8 cellular contexts compared by ENCODE assay signal in the genomic region with DNA sequence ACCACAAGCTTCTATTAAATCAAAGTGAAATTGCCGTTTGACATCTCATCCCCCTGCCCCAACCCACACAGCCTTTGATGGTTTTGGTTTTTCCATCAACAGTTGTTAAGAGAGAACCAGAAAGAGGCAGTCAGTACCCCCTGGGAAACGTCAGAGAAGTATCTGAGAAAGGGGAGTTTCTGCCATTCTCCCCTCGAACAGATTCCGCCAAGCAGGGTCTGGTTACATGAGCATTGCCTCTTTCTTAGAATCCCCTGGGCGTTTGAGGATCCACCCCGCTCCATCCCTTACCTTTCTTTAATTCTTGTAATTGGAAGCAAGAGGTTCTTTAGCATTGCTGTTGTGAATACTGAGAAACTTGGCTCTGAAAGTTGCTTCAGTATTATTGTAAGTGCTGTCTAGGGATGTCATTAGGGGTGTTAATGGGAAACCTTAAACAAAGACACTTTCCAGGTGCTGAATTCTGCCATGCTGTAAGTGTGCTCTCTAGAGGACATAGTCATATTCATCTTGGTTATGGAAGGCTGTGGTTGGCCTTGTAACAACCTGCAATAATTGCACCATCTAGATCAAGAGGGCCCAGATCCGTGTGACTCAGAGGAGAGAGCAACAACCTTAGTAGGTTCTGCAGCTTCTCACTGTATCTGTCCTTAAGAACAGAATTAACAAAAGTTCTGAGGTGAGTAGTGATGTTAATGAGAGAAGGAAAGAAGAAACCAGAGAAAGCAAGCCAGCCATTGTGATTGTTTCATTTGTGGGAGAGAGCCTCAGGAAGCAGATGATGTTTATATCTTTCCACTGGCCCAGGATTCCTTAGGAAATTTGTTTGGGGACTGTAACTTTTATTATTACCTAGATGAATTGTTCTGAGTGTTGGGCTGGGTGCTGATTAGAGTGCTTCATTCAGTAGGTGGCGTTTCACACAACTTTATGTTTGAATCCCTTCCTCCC. TPM values are rescaled to one million over a fixed set of nuclear protein-coding genes. Genes with fewer than 3 reads are reported as not detected.
DNase-seq lines count a peak whose midpoint lies in the region; ATAC-seq and TF ChIP-seq lines count a peak whose summit lies in the region.

No MANE protein-coding gene starts in this region.

- H3K4me3 ChIP-seq in Caco-2 (ENCODE audit: low read depth, low read length) (no peak overlapping the region), esophagus (ENCODE audit: low read depth in 1 of 2, low read length in 2 of 2) (no peak overlapping the region), Peyer's patch (no peak overlapping the region)

- no peaks in the 10 kb centered on the region for H3K9me3 Mint-ChIP-seq in Caco-2 (ENCODE audit: unreplicated experiment)

- DNase-seq in Caco-2 (peak in 1 of 2 experiments; percentile 43), T-helper 22 cell (ENCODE audit: low read depth) (peak; percentile 5), Peyer's patch (no peak), AG08396 (ENCODE audit: low spot score) (no peak)
- DNase-seq in stimulated activated CD4-positive, alpha-beta T cell treated with anti-CD3 and anti-CD28 coated beads, Interleukin-12 subunit alpha, Interleukin-12 subunit beta, amount 100 ng/mL, for 48 hours (ENCODE audit: low read depth in 2 of 3, low spot score in 1 of 3) = peak; percentile 41 to 56 (median 52)

- no peaks in the 10 kb centered on the region for H3K9me3 ChIP-seq in Caco-2
- H3K9me3 ChIP-seq in esophagus (ENCODE audit: control insufficient read depth in 2 of 2, insufficient read depth in 1 of 2, low read depth in 1 of 2, low read length in 1 of 2) = no peaks in the 10 kb centered on the region
- no peaks in the 10 kb centered on the region for H3K9me3 ChIP-seq in Peyer's patch

- TF ChIP-seq POLR2A in Peyer's patch (IDR thresholded peaks at IDR 0.05) = no peak

- H3K27ac ChIP-seq in esophagus (ENCODE audit: low read depth in 2 of 2, low read length in 1 of 2) = peak overlapping the region; percentile 20 to 49
- no peak overlapping the region for H3K27ac ChIP-seq in Peyer's patch

- WGBS in esophagus, 2 donors = 58 to 62% methylated on average over 8 of the region's 8 CpGs

- H3K4me3 Mint-ChIP-seq in Caco-2 (ENCODE audit: unreplicated experiment) = peak overlapping the region; percentile 39

- peaks cover 12% of the 10 kb centered on the region for H3K4me1 Mint-ChIP-seq in Caco-2 (ENCODE audit: low read depth, unreplicated experiment)

- POLR2A ChIA-PET in Caco-2 (lab: Charles Lee) = interaction anchor here (1.3 kb wide), 1 partner anchor 9 kb away, joined by 7 read pairs; the partner anchor contains the start of gene TMBIM6

- H3K4me1 ChIP-seq in Caco-2 = peaks cover 15% of the 10 kb centered on the region
- H3K4me1 ChIP-seq in esophagus (ENCODE audit: control insufficient read depth in 2 of 2, insufficient read depth in 2 of 2, low read length in 1 of 2) = peaks cover 2 to 3% of the 10 kb centered on the region in 2 donors
- peaks cover 0 to 77% (median 21%) of the 10 kb centered on the region in 4 donors for H3K4me1 ChIP-seq in Peyer's patch

- peaks cover 91% of the 10 kb centered on the region for H3K36me3 Mint-ChIP-seq in Caco-2 (ENCODE audit: insufficient read depth, unreplicated experiment)

- CTCF ChIA-PET in Caco-2 (lab: Charles Lee) = no interaction called here

- peak; percentile 42 for ATAC-seq in HG03432 (IDR thresholded peaks at IDR 0.05; ENCODE audit: unreplicated experiment)
- no peak for ATAC-seq in GM18517 (IDR thresholded peaks at IDR 0.05; ENCODE audit: unreplicated experiment)

- intact Hi-C loops in Caco-2 (cut with micrococcal nuclease; ENCODE audit: unreplicated experiment) = no loop called here

- TF ChIP-seq CTCF in Caco-2 (IDR thresholded peaks at IDR 0.05; ENCODE audit: insufficient read depth in 1 of 2, low read depth in 1 of 2, low read length in 1 of 2, severe bottlenecking in 1 of 2, unreplicated experiment in 1 of 2) = no peak
- TF ChIP-seq CTCF in Peyer's patch (IDR thresholded peaks at IDR 0.05) = no peak

- H3K36me3 ChIP-seq in Caco-2 (ENCODE audit: control insufficient read depth, insufficient read depth, low read length) = peaks cover 3% of the 10 kb centered on the region
- H3K36me3 ChIP-seq in esophagus (ENCODE audit: control insufficient read depth in 2 of 2, insufficient read depth in 2 of 2, low read length in 1 of 2) = peaks cover 12 to 13% of the 10 kb centered on the region in 2 donors
- peaks cover 0 to 29% (median 0%) of the 10 kb centered on the region in 3 donors for H3K36me3 ChIP-seq in Peyer's patch

- H3K27me3 ChIP-seq in Caco-2 (replicated peaks; ENCODE audit: control insufficient read depth, insufficient read depth, low read length) = no peaks in the 10 kb centered on the region
- no peaks in the 10 kb centered on the region for H3K27me3 ChIP-seq in esophagus (ENCODE audit: control insufficient read depth in 1 of 2, insufficient read depth in 2 of 2, low read length in 2 of 2)
- no peaks in the 10 kb centered on the region for H3K27me3 ChIP-seq in Peyer's patch

- no peaks in the 10 kb centered on the region for H3K27me3 Mint-ChIP-seq in Caco-2 (ENCODE audit: insufficient read depth, unreplicated experiment)

- H3K27ac Mint-ChIP-seq in Caco-2 (ENCODE audit: unreplicated experiment) = peak overlapping the region; percentile 91

- TSS peak; percentile 0 for BruUV-seq in Caco-2 (replicated peaks; lab: Mats Ljungman, UMichigan)

RNA-seq across cellular contexts. Expression of gene TMBIM6, which starts 8.9 kb away (rescaled TPM):
- total RNA-seq in Caco-2 (2022) (826 and 867 TPM in 2 replicates), Peyer's patch (1,000 to 10,000 TPM in 1 of 4 donors, 100 to 1,000 TPM in 3; 104 to 1,479 (median 689) TPM)
- polyA plus RNA-seq in esophagus = 100 to 1,000 TPM; 169 to 252 TPM

RNA-seq across cellular contexts. Expression of gene FMNL3, which starts 43.1 kb away (rescaled TPM):
- total RNA-seq in Caco-2 (2022) = 9.2 and 10.7 TPM in 2 replicates
- 1 to 10 TPM; 1.4 to 1.7 TPM for polyA plus RNA-seq in esophagus
- total RNA-seq in Peyer's patch = 10 to 100 TPM in 2 of 4 donors, 1 to 10 TPM in 2; 2.1 to 40.4 (median 8.2) TPM

Comparison
In these comparisons a context has a peak if more than half of its experiments do, and no peak if none do; other contexts are left out.
1. DNase-seq: peak in T-helper 22 cell (single experiment) and stimulated activated CD4-positive, alpha-beta T cell treated with anti-CD3 and anti-CD28 coated beads, Interleukin-12 subunit alpha, Interleukin-12 subunit beta, amount 100 ng/mL, for 48 hours (3 of 3); none in Peyer's patch (0 of 3) and AG08396 (single experiment).
2. H3K27ac ChIP-seq: peak in esophagus (2 of 2); none in Peyer's patch (0 of 4).